In genomic region chr14:71497645-71498086, GRCh38 we compare ENCODE assay signal across 8 cellular contexts.
A peak's percentile ranks its signal among the peaks of the same experiment; 100 is the strongest.
DNase-seq lines count a peak whose midpoint lies in the region; ATAC-seq and TF ChIP-seq lines count a peak whose summit lies in the region.

No MANE protein-coding gene starts in this region.

- peak; percentile 83 for ATAC-seq in HG03460 (IDR thresholded peaks at IDR 0.05; ENCODE audit: unreplicated experiment)
- ATAC-seq in activated naive CD8-positive, alpha-beta T cell treated with anti-CD3 and anti-CD28 coated beads, Interleukin-2, amount 50 U/mL, for 24 hours: peak; percentile 71

- peak overlapping the region; percentile 29 for H3K27ac Mint-ChIP-seq in activated naive CD8-positive, alpha-beta T cell treated with anti-CD3 and anti-CD28 coated beads, Interleukin-2, amount 50 U/mL, for 24 hours

- H3K4me1 Mint-ChIP-seq in activated naive CD8-positive, alpha-beta T cell treated with anti-CD3 and anti-CD28 coated beads, Interleukin-2, amount 50 U/mL, for 24 hours: peaks cover 18% of the 10 kb centered on the region

- peak; percentile 19 for DNase-seq in Daoy (ENCODE audit: low read depth)
- DNase-seq in GM20000 (ENCODE audit: low spot score): peak; percentile 41
- DNase-seq in activated naive CD8-positive, alpha-beta T cell treated with anti-CD3 and anti-CD28 coated beads, Interleukin-2, amount 50 U/mL, for 24 hours: no peak
- DNase-seq in COLO829 (ENCODE audit: low spot score): no peak
- DNase-seq in kidney glomerular epithelial cell (lab: John Stamatoyannopoulos, UW): no peak
- no peak for DNase-seq in NCI-H146 (lab: John Stamatoyannopoulos, UW)
- DNase-seq in MV-4-11 (lab: John Stamatoyannopoulos, UW): no peak

- TF ChIP-seq CTCF in GM20000 (IDR thresholded peaks at IDR 0.05; ENCODE audit: extremely low read depth, missing control alignments): no peak

- peaks cover 4% of the 10 kb centered on the region for H3K9me3 Mint-ChIP-seq in activated naive CD8-positive, alpha-beta T cell treated with anti-CD3 and anti-CD28 coated beads, Interleukin-2, amount 50 U/mL, for 24 hours

- no peaks in the 10 kb centered on the region for H3K27me3 Mint-ChIP-seq in activated naive CD8-positive, alpha-beta T cell treated with anti-CD3 and anti-CD28 coated beads, Interleukin-2, amount 50 U/mL, for 24 hours

- peaks cover 13% of the 10 kb centered on the region for H3K36me3 Mint-ChIP-seq in activated naive CD8-positive, alpha-beta T cell treated with anti-CD3 and anti-CD28 coated beads, Interleukin-2, amount 50 U/mL, for 24 hours (ENCODE audit: low read depth)

- no peak overlapping the region for H3K4me3 Mint-ChIP-seq in activated naive CD8-positive, alpha-beta T cell treated with anti-CD3 and anti-CD28 coated beads, Interleukin-2, amount 50 U/mL, for 24 hours

Comparison
In these comparisons a context has a peak if more than half of its experiments do, and no peak if none do; other contexts are left out.
1. DNase-seq: peak in Daoy (single experiment) and GM20000 (single experiment); none in activated naive CD8-positive, alpha-beta T cell treated with anti-CD3 and anti-CD28 coated beads, Interleukin-2, amount 50 U/mL, for 24 hours (single experiment), COLO829 (single experiment), kidney glomerular epithelial cell (single experiment), NCI-H146 (single experiment) and MV-4-11 (single experiment).